ENCODE assay signal across 11 cellular contexts in genomic region chrX:151562485-151562884, GRCh38. TPM values are rescaled to one million over a fixed set of nuclear protein-coding genes. Genes with fewer than 3 reads are reported as not detected.
"Had no signal": no experiment of that assay in that cellular context is flagged by ENCODE, and none has a peak within 500 bp of the region (broad histone marks: within the 10 kb centered on the region; RNA-seq: fewer than 3 reads in every experiment).

No MANE protein-coding gene starts in this region.

RNA-seq across cellular contexts. Expression of gene PASD1, which starts 1.0 kb away (rescaled TPM):
- total RNA-seq: activated CD4-positive, alpha-beta memory T cell treated with anti-CD3 and anti-CD28 coated beads, Interleukin-2, amount 10 ng/mL, durations not matched to agents 7 days and 5 days; activated CD4-positive, alpha-beta T cell treated with anti-CD3 and anti-CD28 coated beads for 36 hours; activated CD4-positive, alpha-beta T cell treated with anti-CD3 and anti-CD28 coated beads, Interleukin-2, amount 10 ng/mL, durations not matched to agents 7 days and 5 days; activated CD8-positive, alpha-beta memory T cell treated with anti-CD3 and anti-CD28 coated beads, Interleukin-2, amount 10 ng/mL, durations not matched to agents 7 days and 5 days; activated CD8-positive, alpha-beta T cell treated with anti-CD3 and anti-CD28 coated beads, Interleukin-2, amount 10 ng/mL, durations not matched to agents 7 days and 5 days; activated naive CD8-positive, alpha-beta T cell treated with anti-CD3 and anti-CD28 coated beads, Interleukin-2, amount 10 ng/mL, durations not matched to agents 7 days and 5 days; activated T-helper 2 cell treated with anti-CD3 and anti-CD28 coated beads, Interferon-gamma antibody, Interleukin-2, Interleukin-4, amounts not matched to agents 10 μg/mL and 5 μg/mL and 100 μg/mL, durations not matched to agents 14 hours and 24 hours and 36 hours; ascending aorta; bronchial epithelial cell; WTC11 had no signal
- polyA plus RNA-seq: adipose tissue had no signal
